ENCODE assay signal across 13 cellular contexts in genomic region chr3:47440131-47440530, GRCh38. TPM values are rescaled to one million over a fixed set of nuclear protein-coding genes. Genes with fewer than 3 reads are reported as not detected.
DNase-seq lines count a peak whose midpoint lies in the region; ATAC-seq and TF ChIP-seq lines count a peak whose summit lies in the region.
"Had no signal": no experiment of that assay in that cellular context is flagged by ENCODE, and none has a peak within 500 bp of the region (broad histone marks: within the 10 kb centered on the region; RNA-seq: fewer than 3 reads in every experiment).

No MANE protein-coding gene starts in this region.

- H3K4me3 Mint-ChIP-seq in chondrocyte (ENCODE audit: unreplicated experiment): no peak overlapping the region

- H3K9me3 Mint-ChIP-seq in chondrocyte (ENCODE audit: low read depth): no peaks in the 10 kb centered on the region

- no peak for ATAC-seq in HG02610 (IDR thresholded peaks at IDR 0.05; ENCODE audit: unreplicated experiment)

- H3K27ac Mint-ChIP-seq in chondrocyte (ENCODE audit: unreplicated experiment): no peak overlapping the region

- H3K27me3 Mint-ChIP-seq in chondrocyte (ENCODE audit: low read depth): no peaks in the 10 kb centered on the region

- no peak overlapping the region for H3K4me3 ChIP-seq in AG04450 (ENCODE audit: low read depth, low read length)
- H3K4me3 ChIP-seq: ascending aorta, ovary had no signal

- POLR2A ChIA-PET in AG04450 (lab: Yijun Ruan, JAX): no interaction called here

- CTCF ChIA-PET in AG04450 (lab: Charles Lee): interaction anchor here (0.6 kb wide), 1 partner anchor 55 kb away, joined by 5 read pairs; no protein-coding TSS in a partner anchor

- H3K4me1 Mint-ChIP-seq in chondrocyte (ENCODE audit: low read depth): peaks cover 14% of the 10 kb centered on the region

- H3K27ac ChIP-seq in AG04450 (ENCODE audit: low read depth, low read length) (no peak overlapping the region), layer of hippocampus (ENCODE audit: low read depth, low read length) (peak overlapping the region; percentile 42)
- H3K27ac ChIP-seq: ascending aorta, ovary had no signal

- peaks cover 6% of the 10 kb centered on the region for H3K36me3 Mint-ChIP-seq in chondrocyte (ENCODE audit: low read depth)

- TF ChIP-seq CTCF in AG04450 (IDR thresholded peaks at IDR 0.05; ENCODE audit: low read depth, low read length): peak; percentile 46
- peak; percentile 44 for TF ChIP-seq CTCF in chondrocyte (IDR thresholded peaks at IDR 0.05)

- no peaks in the 10 kb centered on the region for H3K27me3 ChIP-seq in AG04450 (ENCODE audit: control insufficient read depth, insufficient read depth, low read length)
- no peaks in the 10 kb centered on the region for H3K27me3 ChIP-seq in layer of hippocampus (ENCODE audit: control insufficient read depth, insufficient read depth, low read length)
- H3K27me3 ChIP-seq: ascending aorta, ovary had no signal

- DNase-seq in AG04450 (ENCODE audit: low read depth, low spot score) (no peak), HCEC 1CT (peak; percentile 30), chondrocyte (ENCODE audit: low spot score) (no peak), T-helper 2 cell (no peak), GOT3 (lab: John Stamatoyannopoulos, UW) (no peak), HPDE6-E6E7 (ENCODE audit: extremely low spot score) (no peak)
- DNase-seq: COR-L47, NCI-H187, ovary, SHP77 treated with DMSO at 0.1 percent for 48 hours had no signal

- H3K9me3 ChIP-seq in AG04450 (ENCODE audit: control insufficient read depth, insufficient read depth, low read length): no peaks in the 10 kb centered on the region
- H3K9me3 ChIP-seq: ascending aorta, ovary had no signal

RNA-seq across cellular contexts. Expression of gene SCAP, which starts 35.6 kb away (rescaled TPM):
- 17.0 and 22.9 TPM in 2 replicates for polyA plus RNA-seq in AG04450 (2011; rRNA removed)
- 42.9 and 46.3 TPM in 2 replicates for polyA minus RNA-seq in AG04450 (2011; rRNA and poly(A)+ RNA removed)
- total RNA-seq in chondrocyte: 47.3 to 79.8 TPM (median 49.7 TPM) in 3 replicates

RNA-seq across cellular contexts. Expression of gene PTPN23, which starts 59.3 kb away (rescaled TPM):
- 1.3 and 2.9 TPM in 2 replicates for polyA plus RNA-seq in AG04450 (2011; rRNA removed)
- polyA minus RNA-seq in AG04450 (2011; rRNA and poly(A)+ RNA removed): 11.0 and 13.5 TPM in 2 replicates
- total RNA-seq in chondrocyte: 43.5 to 49.5 TPM (median 47.8 TPM) in 3 replicates
